1 cellular context compared by ENCODE assay signal in genomic region chr13:23433171-23434153, GRCh38.
TF ChIP-seq lines count a peak whose summit lies in the region.

TSS of gene SACS (minus strand) at chr13:23433702. CDS start at chr13:23411239, 22,463 bp downstream.

TF ChIP-seq in HCT116, 20 proteins besides CTCF, POLR2A, EP300 and RAD21 (continued from another document):
- TF ChIP-seq ATF3 (IDR thresholded peaks at IDR 0.05), result no peak
- TF ChIP-seq JUND (IDR thresholded peaks at IDR 0.05), result no peak
- no peak for TF ChIP-seq ZFX (IDR thresholded peaks at IDR 0.05)
- no peak for TF ChIP-seq EZH2 (IDR thresholded peaks at IDR 0.05)
- no peak for TF ChIP-seq SIN3A (IDR thresholded peaks at IDR 0.05; ENCODE audit: low read depth)
